ENCODE assay signal across 25 cellular contexts in the genomic region with DNA sequence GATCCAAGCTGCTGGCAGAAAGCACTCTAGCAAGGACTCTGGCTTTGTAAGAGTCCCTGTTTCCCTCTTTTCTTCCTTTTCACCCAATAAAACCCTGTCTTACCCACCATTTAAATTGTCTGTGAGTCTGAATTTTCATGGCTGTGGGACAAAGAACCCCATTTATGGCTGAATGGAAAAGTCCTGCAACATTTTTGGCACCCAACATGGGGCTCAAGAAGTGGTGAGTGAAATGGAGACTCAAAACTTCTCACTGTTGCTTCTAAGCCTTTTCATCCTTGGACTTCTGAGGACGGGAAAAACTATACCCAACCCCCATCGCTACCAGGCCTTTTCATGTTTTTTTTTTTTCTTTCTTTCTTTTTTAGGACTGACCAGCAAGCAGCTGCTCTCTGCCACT.
"Had no signal": no experiment of that assay in that cellular context is flagged by ENCODE, and none has a peak within 500 bp of the region (broad histone marks: within the 10 kb centered on the region; RNA-seq: fewer than 3 reads in every experiment).

No MANE protein-coding gene starts in this region.

- H3K4me3 ChIP-seq: hepatocyte, left ventricle myocardium inferior, lung, ovary, skin epidermis, stomach, suprapubic skin, thoracic aorta, tibial artery, uterus had no signal

- H3K9me3 ChIP-seq: uterus had no signal

- DNase-seq: islet precursor cell; left ventricle myocardium inferior; mesendoderm; naive thymus-derived CD4-positive, alpha-beta T cell; ovary; retina; right cardiac atrium; stimulated activated CD4-positive, alpha-beta T cell treated with anti-CD3 and anti-CD28 coated beads, Interleukin-12 subunit alpha, Interleukin-12 subunit beta, amount 100 ng/mL, for 4 hours; stimulated activated CD4-positive, alpha-beta T cell treated with anti-CD3 and anti-CD28 coated beads, Interleukin-15, amount 100 ng/mL, for 24 hours; stimulated activated CD4-positive, alpha-beta T cell treated with anti-CD3 and anti-CD28 coated beads, Interleukin-2, amount 100 ng/mL, for 24 hours; stimulated activated CD4-positive, alpha-beta T cell treated with anti-CD3 and anti-CD28 coated beads, Interleukin-4, amount 100 ng/mL, for 1 hour; stimulated activated naive CD8-positive, alpha-beta T cell treated with anti-CD3 and anti-CD28 coated beads, Interleukin-15, Interleukin-2, amounts not matched to agents 100 U/mL and 50 U/mL, for 24 hours; stomach; tibial artery; uterus had no signal

- H3K27me3 Mint-ChIP-seq: naive thymus-derived CD4-positive, alpha-beta T cell; natural killer cell treated with Interleukin-12 subunit alpha and Interleukin-12 subunit beta and Interleukin-15 and Interleukin-18, amount 100 ng/mL, for 72 hours; progenitor cell of endocrine pancreas; type B pancreatic cell had no signal

- H3K79me2 ChIP-seq: hepatocyte had no signal

- H3K27ac ChIP-seq: hepatocyte, left ventricle myocardium inferior, ovary, skin epidermis, stomach, suprapubic skin, thoracic aorta, tibial artery, uterus had no signal

- H3K4me1 Mint-ChIP-seq: mesothelial cell of epicardium; naive thymus-derived CD4-positive, alpha-beta T cell had no signal

- H3K4me3 Mint-ChIP-seq: mesothelial cell of epicardium; naive thymus-derived CD4-positive, alpha-beta T cell; natural killer cell treated with Interleukin-12 subunit alpha and Interleukin-12 subunit beta and Interleukin-15 and Interleukin-18, amount 100 ng/mL, for 72 hours; type B pancreatic cell had no signal

- H3K4me1 ChIP-seq: left ventricle myocardium inferior, stomach, suprapubic skin, tibial artery, uterus had no signal

- H3K36me3 Mint-ChIP-seq: type B pancreatic cell had no signal

- H3K4me2 ChIP-seq: hepatocyte had no signal

- H3K27ac Mint-ChIP-seq: mesothelial cell of epicardium; naive thymus-derived CD4-positive, alpha-beta T cell; natural killer cell treated with Interleukin-12 subunit alpha and Interleukin-12 subunit beta and Interleukin-15 and Interleukin-18, amount 100 ng/mL, for 72 hours; progenitor cell of endocrine pancreas; type B pancreatic cell had no signal

- H2AFZ ChIP-seq: hepatocyte had no signal

- ATAC-seq: naive thymus-derived CD4-positive, alpha-beta T cell; natural killer cell treated with Interleukin-12 subunit alpha and Interleukin-12 subunit beta and Interleukin-15 and Interleukin-18, amount 100 ng/mL, for 72 hours; right cardiac atrium; sciatic nerve; stimulated activated naive CD8-positive, alpha-beta T cell treated with anti-CD3 and anti-CD28 coated beads, Interleukin-15, Interleukin-2, amounts not matched to agents 100 U/mL and 50 U/mL, for 24 hours had no signal

- H3K27me3 ChIP-seq: hepatocyte, ovary, stomach, suprapubic skin, tibial artery, uterus had no signal

- H3K36me3 ChIP-seq: left ventricle myocardium inferior, ovary, stomach, suprapubic skin, thoracic aorta, tibial artery, uterus had no signal
